In the genomic region with DNA sequence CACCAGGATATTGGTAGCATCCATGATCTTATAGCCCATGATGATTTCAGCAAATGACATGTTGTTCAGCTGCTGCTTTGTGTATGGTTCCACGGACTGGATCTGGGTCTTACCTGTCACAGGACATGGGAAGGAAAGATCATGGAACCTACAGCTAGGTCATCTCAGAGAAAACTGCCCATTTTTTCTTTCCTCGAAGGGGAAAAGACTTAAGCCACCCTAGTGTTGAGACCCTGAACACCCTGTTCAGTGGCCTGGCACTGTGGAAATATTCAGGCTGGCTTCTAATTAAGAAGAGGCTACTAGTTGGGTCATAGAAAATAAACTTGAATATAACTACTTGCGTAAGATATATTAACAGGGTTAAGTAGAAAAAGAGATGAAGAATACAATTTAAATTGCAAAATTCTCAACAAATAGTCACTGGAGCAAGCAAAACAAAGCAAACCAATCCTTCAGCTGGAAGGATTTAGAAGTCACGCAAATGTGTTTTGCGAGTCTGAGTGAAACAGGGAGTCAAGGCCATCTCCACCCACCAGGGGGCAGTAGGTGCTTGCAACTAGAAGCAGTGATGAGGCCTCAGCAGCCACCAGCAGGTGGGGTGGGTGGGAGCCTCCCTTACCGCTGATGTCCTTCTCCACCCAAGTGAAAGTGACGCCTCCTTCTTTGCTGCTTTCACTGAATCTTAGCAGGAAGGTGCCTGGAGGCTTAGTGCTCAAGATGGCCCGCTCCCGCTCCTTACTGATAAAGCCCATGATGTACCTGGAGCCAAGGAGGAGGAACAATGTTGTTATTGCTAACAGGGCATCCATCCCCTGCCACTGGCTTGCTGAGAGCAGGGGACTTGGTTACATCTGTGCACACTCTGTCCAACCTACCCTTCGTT, we compare ENCODE assay signal across 8 cellular contexts. TPM values are rescaled to one million over a fixed set of nuclear protein-coding genes. Genes with fewer than 3 reads are reported as not detected.
DNase-seq lines count a peak whose midpoint lies in the region; ATAC-seq and TF ChIP-seq lines count a peak whose summit lies in the region.

No MANE protein-coding gene starts in this region.

- H3K27me3 ChIP-seq in A673 (replicated peaks; ENCODE audit: insufficient read depth, low read depth, low read length, poor library complexity) (no peaks in the 10 kb centered on the region), OCI-LY1 (ENCODE audit: insufficient read depth, low read length) (no peaks in the 10 kb centered on the region), muscle layer of colon (ENCODE audit: control insufficient read depth in 1 of 2, insufficient read depth in 2 of 2, low read length in 2 of 2) (no peaks in the 10 kb centered on the region)

- no peaks in the 10 kb centered on the region for H4K20me1 ChIP-seq in OCI-LY1 (ENCODE audit: insufficient read depth, low read length)

- TF ChIP-seq CTCF in A673 (conservative IDR thresholded peaks at IDR 0.05; ENCODE audit: low read depth, low read length) (peak; percentile 83), OCI-LY1 (IDR thresholded peaks at IDR 0.05; ENCODE audit: low read length) (peak; percentile 100)

- intact Hi-C loops in A673 (cut with micrococcal nuclease; ENCODE audit: unreplicated experiment) = loop anchor here (2.0 kb wide), 1 partner anchor 84 kb away; no protein-coding TSS in a partner anchor

- H3K9ac ChIP-seq in OCI-LY1 (ENCODE audit: low read length) (no peak overlapping the region), muscle layer of colon (ENCODE audit: low read length) (peak overlapping the region; percentile 2)

- no peaks in the 10 kb centered on the region for H3K79me2 ChIP-seq in OCI-LY1 (ENCODE audit: insufficient read depth, low read length)

- ATAC-seq in GM19035 (IDR thresholded peaks at IDR 0.05; ENCODE audit: unreplicated experiment) = peak; percentile 81

- CTCF ChIA-PET in A673 (lab: Charles Lee) = interaction anchor here (0.6 to 1.8 kb wide), 3 partner anchors 8 to 84 kb away, joined by 3 to 8 read pairs (median 5); no protein-coding TSS in a partner anchor

- DNase-seq in A673 (ENCODE audit: low spot score) = peak; percentile 86
- peak; percentile 95 for DNase-seq in KG1 (lab: John Stamatoyannopoulos, UW)
- peak; percentile 97 for DNase-seq in activated CD8-positive, alpha-beta memory T cell treated with anti-CD3 and anti-CD28 coated beads, Interleukin-2, amount 50 U/mL, for 4 hours
- peak; percentile 91 for DNase-seq in epidermal melanocyte (ENCODE audit: insufficient read length, low spot score)
- peak; percentile 87 to 92 for DNase-seq in stimulated activated CD8-positive, alpha-beta memory T cell treated with anti-CD3 and anti-CD28 coated beads, Interleukin-4, amount 100 ng/mL, for 4 hours (ENCODE audit: low read depth in 2 of 2, low spot score in 1 of 2)

- no peaks in the 10 kb centered on the region for H3K4me1 ChIP-seq in A673 (ENCODE audit: insufficient read depth, low read length, poor library complexity, severe bottlenecking)
- H3K4me1 ChIP-seq in OCI-LY1 (ENCODE audit: insufficient read depth, low read length, severe bottlenecking) = peaks cover 10% of the 10 kb centered on the region
- H3K4me1 ChIP-seq in muscle layer of colon (ENCODE audit: insufficient read depth, low read length) = peaks cover 16% of the 10 kb centered on the region

- no TSS peak for BruUV-seq in A673 (replicated peaks; lab: Mats Ljungman, UMichigan)

- H3K9me2 ChIP-seq in OCI-LY1 (ENCODE audit: low read depth, low read length) = no peaks in the 10 kb centered on the region

- H3K27ac ChIP-seq in A673 (ENCODE audit: low read depth, low read length, poor library complexity, severe bottlenecking) (no peak overlapping the region), OCI-LY1 (ENCODE audit: low read depth, low read length, poor library complexity, severe bottlenecking) (no peak overlapping the region), muscle layer of colon (ENCODE audit: low read depth, low read length) (peak overlapping the region; percentile 26)

- H3K36me3 ChIP-seq in A673 (ENCODE audit: insufficient read depth, low read length, poor library complexity, severe bottlenecking) (peaks cover 11% of the 10 kb centered on the region), OCI-LY1 (ENCODE audit: insufficient read depth, low read length) (no peaks in the 10 kb centered on the region), muscle layer of colon (ENCODE audit: insufficient read depth, low read length) (peaks cover 76% of the 10 kb centered on the region)

- no peak overlapping the region for H3K4me2 ChIP-seq in OCI-LY1 (ENCODE audit: low read length)

- POLR2A ChIA-PET in A673 (lab: Charles Lee; ENCODE audit: low non-redundant PET) = no interaction called here

- H2AFZ ChIP-seq in OCI-LY1 (ENCODE audit: low read length) = no peak overlapping the region

- H3K4me3 ChIP-seq in A673 (ENCODE audit: low read depth, low read length, poor library complexity, severe bottlenecking) = no peak overlapping the region
- H3K4me3 ChIP-seq in OCI-LY1 (ENCODE audit: low read depth, low read length, poor library complexity, severe bottlenecking) = no peak overlapping the region
- H3K4me3 ChIP-seq in muscle layer of colon (ENCODE audit: low read depth in 1 of 2, low read length in 2 of 2) = no peak overlapping the region

- H3F3A ChIP-seq in OCI-LY1 (ENCODE audit: insufficient read depth, low read length) = no peaks in the 10 kb centered on the region

- H3K9me3 ChIP-seq in A673 (ENCODE audit: low read depth, low read length, poor library complexity, severe bottlenecking) (no peaks in the 10 kb centered on the region), OCI-LY1 (ENCODE audit: low read length) (no peaks in the 10 kb centered on the region), muscle layer of colon (ENCODE audit: low read length) (no peaks in the 10 kb centered on the region)

RNA-seq across cellular contexts. Expression of gene STAT5A, which starts 34.3 kb away (rescaled TPM):
- 0.19 TPM in 1 of 2 replicates, not detected in the other for total RNA-seq in A673 (2021)

RNA-seq across cellular contexts. Expression of gene STAT5B, which starts 46.4 kb away (rescaled TPM):
- total RNA-seq in A673 (2021) = 11.2 and 14.9 TPM in 2 replicates
